Comparison of ENCODE assay signal across 11 cellular contexts in the genomic region with DNA sequence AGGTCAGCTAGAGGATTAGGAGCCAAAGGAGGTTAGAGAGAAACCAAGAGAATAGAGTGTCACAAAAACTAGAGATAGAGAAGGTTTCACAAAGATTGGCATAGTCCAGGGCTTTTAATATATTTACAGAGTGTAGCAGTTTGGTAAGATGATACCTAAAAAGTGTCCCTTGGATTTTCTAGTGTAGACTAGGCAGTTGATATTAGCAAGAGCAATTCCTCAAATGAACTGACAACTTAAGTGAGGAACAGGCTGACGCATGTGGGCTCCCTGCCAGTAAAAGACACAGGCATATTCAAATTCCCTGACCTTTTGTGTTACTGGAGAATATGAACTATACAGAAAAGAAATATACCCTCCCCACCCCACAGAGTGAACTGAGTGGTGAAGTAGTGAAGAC. TPM values are rescaled to one million over a fixed set of nuclear protein-coding genes. Genes with fewer than 3 reads are reported as not detected.
A peak's percentile ranks its signal among the peaks of the same experiment; 100 is the strongest.
DNase-seq lines count a peak whose midpoint lies in the region; ATAC-seq and TF ChIP-seq lines count a peak whose summit lies in the region.
"Had no signal": no experiment of that assay in that cellular context is flagged by ENCODE, and none has a peak within 500 bp of the region (broad histone marks: within the 10 kb centered on the region; RNA-seq: fewer than 3 reads in every experiment).

No MANE protein-coding gene starts in this region.

- H3K9me3 Mint-ChIP-seq in osteocyte (ENCODE audit: unreplicated experiment) = no peaks in the 10 kb centered on the region
- H3K9me3 Mint-ChIP-seq: natural killer cell had no signal

- peaks cover 20% of the 10 kb centered on the region for H3K36me3 Mint-ChIP-seq in osteocyte (ENCODE audit: unreplicated experiment)
- H3K36me3 Mint-ChIP-seq: natural killer cell had no signal

- TF ChIP-seq CTCF in astrocyte of the spinal cord (IDR thresholded peaks at IDR 0.05; ENCODE audit: low read depth, low read length) (no peak), osteocyte (IDR thresholded peaks at IDR 0.05) (no peak), colonic mucosa (IDR thresholded peaks at IDR 0.05) (no peak)

- no peak overlapping the region for H3K27ac ChIP-seq in colonic mucosa

- H3K4me1 Mint-ChIP-seq in osteocyte (ENCODE audit: unreplicated experiment) = peaks cover 14% of the 10 kb centered on the region

- no peak overlapping the region for H3K9ac ChIP-seq in colonic mucosa (ENCODE audit: low read depth in 2 of 2, low read length in 2 of 2)

- H3K4me3 ChIP-seq in astrocyte of the spinal cord (ENCODE audit: low read depth, low read length) = no peak overlapping the region
- H3K4me3 ChIP-seq in colonic mucosa = no peak overlapping the region

- no peaks in the 10 kb centered on the region for H3K36me3 ChIP-seq in colonic mucosa

- no peaks in the 10 kb centered on the region for H3K27me3 Mint-ChIP-seq in osteocyte (ENCODE audit: unreplicated experiment)

- intact Hi-C loops in colonic mucosa (cut with DNase I) = no loop called here

- no peaks in the 10 kb centered on the region for H3K4me1 ChIP-seq in colonic mucosa

- no peak for ATAC-seq in HG02623 (IDR thresholded peaks at IDR 0.05; ENCODE audit: unreplicated experiment)
- ATAC-seq: natural killer cell had no signal

- in situ Hi-C loops in astrocyte of the spinal cord (cut with HindIII; ENCODE audit: low sequenced_read_pairs) = no loop called here

- H3K27me3 ChIP-seq in colonic mucosa = no peaks in the 10 kb centered on the region

- DNase-seq in DMS153 treated with DMSO at 0.1 percent for 48 hours (lab: John Stamatoyannopoulos, UW; ENCODE audit: unreplicated experiment) (peak; percentile 8), NCI-H1436 treated with DMSO at 0.1 percent for 48 hours (lab: John Stamatoyannopoulos, UW) (peak; percentile 12), astrocyte of the spinal cord (ENCODE audit: low read depth, low spot score) (peak; percentile 78), left kidney (ENCODE audit: low read depth, low spot score) (peak; percentile 26), osteocyte (ENCODE audit: extremely low spot score, unreplicated experiment) (no peak), colonic mucosa (no peak), T1000 (lab: John Stamatoyannopoulos, UW) (no peak)
- DNase-seq: activated CD8-positive, alpha-beta memory T cell treated with anti-CD3 and anti-CD28 coated beads for 24 hours; DND-41; natural killer cell had no signal

- H3K27ac Mint-ChIP-seq in osteocyte (ENCODE audit: unreplicated experiment) = no peak overlapping the region

- H3K4me3 Mint-ChIP-seq in osteocyte (ENCODE audit: unreplicated experiment) = no peak overlapping the region
- H3K4me3 Mint-ChIP-seq: natural killer cell had no signal

- H3K9me3 ChIP-seq in colonic mucosa = no peaks in the 10 kb centered on the region

RNA-seq across cellular contexts. Expression of a gene that starts 40.1 kb away (rescaled TPM):
- total RNA-seq in osteocyte (41.9 and 43.3 TPM in 2 replicates), colonic mucosa (10 to 100 TPM; 46.3 to 56.6 TPM)

RNA-seq across cellular contexts. Expression of a gene that starts 40.3 kb away (rescaled TPM):
- total RNA-seq in osteocyte (not detected in 2 replicates), colonic mucosa (not detected)
- total RNA-seq: natural killer cell had no signal

RNA-seq across cellular contexts. Expression of a gene that starts 54.5 kb away (rescaled TPM):
- not detected in 2 replicates for total RNA-seq in osteocyte
- not detected for total RNA-seq in colonic mucosa
- total RNA-seq: natural killer cell had no signal

Comparison
In these comparisons a context has a peak if more than half of its experiments do, and no peak if none do; other contexts are left out.
1. DNase-seq: peak in DMS153 treated with DMSO at 0.1 percent for 48 hours (single experiment), NCI-H1436 treated with DMSO at 0.1 percent for 48 hours (single experiment), astrocyte of the spinal cord (single experiment) and left kidney (single experiment); none in osteocyte (single experiment), colonic mucosa (single experiment) and T1000 (single experiment).